Comparison of ENCODE assay signal across 8 cellular contexts in the genomic region with DNA sequence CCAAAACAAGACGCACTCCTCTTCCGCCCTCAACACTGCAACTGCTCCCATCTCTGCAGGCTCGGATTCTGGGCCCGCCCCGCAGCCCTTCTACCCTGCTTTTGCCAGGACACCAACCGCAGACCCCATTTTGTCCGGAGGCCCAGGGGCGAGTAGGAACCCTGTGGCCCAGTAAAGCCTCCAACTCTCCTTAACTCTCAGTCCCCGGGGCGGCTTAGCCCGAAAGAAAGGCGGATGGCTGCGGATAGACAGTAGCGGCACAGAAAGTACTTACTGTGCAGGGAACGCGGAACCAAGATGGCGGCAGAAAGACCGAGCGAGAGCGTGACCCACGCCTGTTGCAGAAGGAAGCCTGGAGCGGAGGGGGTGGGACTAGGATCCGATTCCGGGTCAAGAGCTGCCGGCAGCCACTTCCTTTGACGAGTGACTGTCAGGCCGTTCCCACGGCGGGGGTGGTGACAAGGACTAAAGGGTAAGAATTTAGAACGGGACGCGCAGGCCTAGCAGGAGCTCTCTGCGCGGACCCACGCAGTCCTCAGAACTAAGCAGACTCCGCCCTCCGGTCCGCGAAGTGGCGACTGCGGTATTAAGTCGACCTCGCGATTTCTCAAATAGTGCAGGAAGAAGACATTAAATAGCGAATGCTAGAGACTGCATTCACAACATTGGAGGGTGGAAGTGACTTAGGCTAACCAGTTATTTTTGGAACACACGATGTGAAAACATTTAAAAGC. TPM values are rescaled to one million over a fixed set of nuclear protein-coding genes. Genes with fewer than 3 reads are reported as not detected.
DNase-seq lines count a peak whose midpoint lies in the region; ATAC-seq, FAIRE-seq and TF ChIP-seq lines count a peak whose summit lies in the region.

Gene NACA (minus strand): TSS at position 311 of the 734 bp plus-strand sequence. CDS start 778 bp downstream, outside the sequence.

- peaks cover 49% of the 10 kb centered on the region for H3K79me2 ChIP-seq in HepG2 (ENCODE audit: insufficient read depth, low read length)

- peak within 1 kb of the TSS; percentile 98 for H3K4me2 ChIP-seq in HepG2 (ENCODE audit: low read depth, low read length)

- WGBS in HepG2 (ENCODE audit: low lambda C conversion rate), result 1% methylated on average over 26 of the region's 46 CpGs

- H2AFZ ChIP-seq in HepG2 (ENCODE audit: low read length), result peak within 1 kb of the TSS; percentile 73

- FAIRE-seq in HepG2 (lab: Jason Lieb, UNC), result peak; percentile 75

- in situ Hi-C loops in HepG2 (cut with HindIII; ENCODE audit: extremely low pct_ligation_motif_present, low pct_unique_long_range_greater_than_20kb), result loop anchor here (5.0 to 10.0 kb wide), 2 partner anchors 38 to 80 kb away; partner anchors contain the start of genes ATP5F1B and PTGES3

- H3K9me3 ChIP-seq in HepG2 (ENCODE audit: low read length), result no peaks in the 10 kb centered on the region

- no TSS peak for BruUV-seq in HepG2 (replicated peaks; lab: Mats Ljungman, UMichigan)

- POLR2A ChIA-PET in HepG2 (lab: Yijun Ruan, JAX), result interaction anchor here (0.7 to 1.8 kb wide), 34 partner anchors 9 to 907 kb away, joined by 3 to 42 read pairs (median 5); partner anchors contain the start of genes ATP5F1B, GLS2, NEMP1 and ORMDL2

- H3K27ac ChIP-seq in C4-2B (peak within 1 kb of the TSS; percentile 95), HepG2 (ENCODE audit: extremely low read length, insufficient read depth, low read length) (peak within 1 kb of the TSS; percentile 92)

- no peak; the same call in 1 of the 2 replicates for TF ChIP-seq RAD21 in HepG2 (CRISPR knock-in tag; IDR thresholded peaks at IDR 0.05)

- H3K36me3 ChIP-seq in HepG2 (replicated peaks in 1 of 2; ENCODE audit: control insufficient read depth in 1 of 2, insufficient read depth in 2 of 2, low read length in 2 of 2), result peaks cover 11 to 31% of the 10 kb centered on the region in 2 experiments

- TF ChIP-seq POLR2A in HepG2 (IDR thresholded peaks at IDR 0.05; ENCODE audit: insufficient read depth in 1 of 2, low read depth in 2 of 2, low read length in 2 of 2), result peak; percentile 92 to 97

- CTCF ChIA-PET in HepG2 (lab: Yijun Ruan, JAX; ENCODE audit: low intra/inter-chr PET ratio, low total read pairs), result no interaction called here

- H4K20me1 ChIP-seq in HepG2 (ENCODE audit: insufficient read depth, low read length), result peaks cover 42% of the 10 kb centered on the region

- peak within 1 kb of the TSS; percentile 100 for H3K9ac ChIP-seq in HepG2 (ENCODE audit: insufficient read depth, low read depth, low read length)

- H3K27me3 ChIP-seq in HepG2 (ENCODE audit: control insufficient read depth in 1 of 2, insufficient read depth in 2 of 2, low read length in 2 of 2), result peaks cover 0 to 6% of the 10 kb centered on the region in 2 experiments; a peak in 1 of 5 replicates

- peak within 1 kb of the TSS; percentile 84 to 94 (median 92) for H3K4me3 ChIP-seq in HepG2 (replicated peaks in 1 of 3; ENCODE audit: insufficient read depth in 1 of 3, low read depth in 2 of 3, low read length in 3 of 3)

- peak; percentile 97 for DNase-seq in NCI-H774 (lab: John Stamatoyannopoulos, UW)
- peak; percentile 98 for DNase-seq in activated CD4-positive, alpha-beta T cell treated with anti-CD3 and anti-CD28 coated beads, Interleukin-2, amount 50 U/mL, for 4 hours
- peak; percentile 99 for DNase-seq in dermis blood vessel endothelial cell
- peak; percentile 95 for DNase-seq in HepG2 (ENCODE audit: low spot score)
- DNase-seq in stimulated activated CD4-positive, alpha-beta T cell treated with anti-CD3 and anti-CD28 coated beads, Interleukin-4, amount 100 ng/mL, for 1 hour, result peak; percentile 98

- TF ChIP-seq CTCF in C4-2B (conservative IDR thresholded peaks at IDR 0.05), result no peak
- peak; percentile 24; the same call in 1 of the 2 replicates for TF ChIP-seq CTCF in HepG2 (CRISPR knock-in tag; IDR thresholded peaks at IDR 0.05)

- ATAC-seq in GM19395 (IDR thresholded peaks at IDR 0.05; ENCODE audit: unreplicated experiment) (peak; percentile 96), HG03565 (IDR thresholded peaks at IDR 0.05; ENCODE audit: unreplicated experiment) (peak; percentile 93), HepG2 (peak; percentile 97)

- peak in 1 of 2 experiments; percentile 41; a peak in 1 of 4 replicates for TF ChIP-seq EP300 in HepG2 (IDR thresholded peaks at IDR 0.05; ENCODE audit: low read depth in 2 of 2, low read length in 2 of 2)
- no peak; the same call in 1 of the 2 replicates for TF ChIP-seq EP300 in HepG2 (CRISPR knock-in tag; IDR thresholded peaks at IDR 0.05; ENCODE audit: borderline replicate concordance)

- intact Hi-C loops in HepG2 (cut with micrococcal nuclease; ENCODE audit: unreplicated experiment), result loop anchor here (1.0 to 10.0 kb wide), 3 partner anchors 26 to 80 kb away; partner anchors contain the start of genes ATP5F1B and PTGES3

- peaks cover 36% of the 10 kb centered on the region for H3K4me1 ChIP-seq in HepG2 (ENCODE audit: insufficient read depth, low read length)

TF ChIP-seq in HepG2, 621 proteins besides CTCF, POLR2A, EP300 and RAD21 (continues in another document):
- peak; percentile 33 for TF ChIP-seq ZNF883 (CRISPR knock-in tag; IDR thresholded peaks at IDR 0.05; ENCODE audit: not compliant biosample characterization)
- TF ChIP-seq KLF15 (CRISPR knock-in tag; IDR thresholded peaks at IDR 0.05; ENCODE audit: borderline replicate concordance), result no peak

RNA-seq across cellular contexts. Expression of gene NACA, which starts in this region (rescaled TPM):
- total RNA-seq in dermis blood vessel endothelial cell (1,174 and 1,321 TPM in 2 replicates), HepG2 (2016; rRNA removed; fragmentation: Illumina TruSeq; extraction: Trizol) (1,700 and 2,295 TPM in 2 replicates)
- total RNA-seq in HepG2 (2016; cell fraction: cytosol; rRNA removed; fragmentation: Illumina TruSeq; extraction: Trizol; ENCODE audit: low read depth), result 1,346 and 1,631 TPM in 2 replicates
- total RNA-seq in HepG2 (2016; cell fraction: insoluble cytoplasmic fraction; rRNA removed; fragmentation: Illumina TruSeq; extraction: Trizol), result 1,693 and 2,342 TPM in 2 replicates
- total RNA-seq in HepG2 (2016; cell fraction: membrane; rRNA removed; fragmentation: Illumina TruSeq; extraction: Trizol), result 2,301 and 2,703 TPM in 2 replicates
- total RNA-seq in HepG2 (2016; cell fraction: nucleus; rRNA removed; fragmentation: Illumina TruSeq; extraction: Trizol), result 536 and 558 TPM in 2 replicates
- polyA plus RNA-seq in HepG2 (2011; rRNA removed), result 688 and 799 TPM in 2 replicates
- polyA plus RNA-seq in HepG2 (2011; cell fraction: cytosol; rRNA removed), result 537 and 762 TPM in 2 replicates
- 98.1 and 131 TPM in 2 replicates for polyA plus RNA-seq in HepG2 (2011; cell fraction: nucleus; rRNA removed)
- polyA plus RNA-seq in HepG2 (2012), result 1,697 and 1,960 TPM in 2 replicates
- 1,551 and 1,609 TPM in 2 replicates for polyA plus RNA-seq in HepG2 (2016; cell fraction: cytosol; fragmentation: Illumina TruSeq; extraction: Trizol; ENCODE audit: low read depth)
- 1,930 and 2,097 TPM in 2 replicates for polyA plus RNA-seq in HepG2 (2016; cell fraction: insoluble cytoplasmic fraction; fragmentation: Illumina TruSeq; extraction: Trizol; ENCODE audit: low read depth)
- 2,028 and 2,269 TPM in 2 replicates for polyA plus RNA-seq in HepG2 (2016; cell fraction: membrane; fragmentation: Illumina TruSeq; extraction: Trizol; ENCODE audit: low read depth)
- polyA plus RNA-seq in HepG2 (2016; cell fraction: nucleus; fragmentation: Illumina TruSeq; extraction: Trizol; ENCODE audit: insufficient read depth, low read depth), result 833 and 868 TPM in 2 replicates
- 250 and 557 TPM in 2 replicates for polyA minus RNA-seq in HepG2 (2011; rRNA and poly(A)+ RNA removed; ENCODE audit: low replicate concordance)
- 139 and 145 TPM in 2 replicates for polyA minus RNA-seq in HepG2 (2011; cell fraction: cytosol; rRNA and poly(A)+ RNA removed)
- 70.6 and 115 TPM in 2 replicates for polyA minus RNA-seq in HepG2 (2011; cell fraction: nucleus; rRNA and poly(A)+ RNA removed)

Comparison
In these comparisons a context has a peak if more than half of its experiments do, and no peak if none do; other contexts are left out.
1. Peak in every context shown above with its lines: DNase-seq, ATAC-seq, H3K4me3 ChIP-seq and H3K27ac ChIP-seq.